Comparison of ENCODE assay signal across 34 cellular contexts in the genomic region with DNA sequence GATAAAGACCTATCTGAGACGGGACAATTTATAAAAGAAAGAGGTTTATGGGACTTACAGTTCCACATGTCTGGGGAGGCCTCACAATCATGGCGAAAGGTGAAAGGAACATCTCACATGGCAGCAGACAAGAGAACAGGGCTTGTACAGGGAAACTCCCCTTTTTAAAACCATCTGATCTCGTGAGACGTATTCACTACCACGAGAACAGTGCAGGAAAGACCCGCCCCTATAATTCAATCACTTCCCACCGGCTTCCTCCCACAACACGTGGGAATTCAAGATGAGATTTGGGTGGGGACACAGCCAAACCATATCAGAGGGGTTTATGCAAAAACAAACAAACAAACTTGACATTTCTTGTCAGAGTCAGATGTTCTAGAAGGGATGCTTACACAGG.
"Had no signal": no experiment of that assay in that cellular context is flagged by ENCODE, and none has a peak within 500 bp of the region (broad histone marks: within the 10 kb centered on the region; RNA-seq: fewer than 3 reads in every experiment).

No MANE protein-coding gene starts in this region.

- H3K36me3 Mint-ChIP-seq: activated CD8-positive, alpha-beta memory T cell treated with anti-CD3 and anti-CD28 coated beads, Interleukin-2, amount 10 ng/mL, durations not matched to agents 7 days and 5 days; activated naive CD4-positive, alpha-beta T cell treated with anti-CD3 and anti-CD28 coated beads, Interleukin-2, amount 10 ng/mL, durations not matched to agents 7 days and 5 days; activated naive CD4-positive, alpha-beta T cell treated with anti-CD3 and anti-CD28 coated beads, Interleukin-2, amount 50 U/mL, for 24 hours; activated naive CD8-positive, alpha-beta T cell; activated naive CD8-positive, alpha-beta T cell treated with anti-CD3 and anti-CD28 coated beads, Interleukin-2, amount 10 ng/mL, durations not matched to agents 7 days and 5 days had no signal

- H3K4me1 Mint-ChIP-seq: activated CD4-positive, alpha-beta memory T cell treated with anti-CD3 and anti-CD28 coated beads, Interleukin-2, amount 10 ng/mL, durations not matched to agents 7 days and 5 days; activated CD4-positive, alpha-beta T cell treated with anti-CD3 and anti-CD28 coated beads for 36 hours; activated CD4-positive, alpha-beta T cell treated with anti-CD3 and anti-CD28 coated beads, Interleukin-2, amount 10 ng/mL, durations not matched to agents 7 days and 5 days; activated CD8-positive, alpha-beta memory T cell treated with anti-CD3 and anti-CD28 coated beads, Interleukin-2, amount 10 ng/mL, durations not matched to agents 7 days and 5 days; activated naive CD4-positive, alpha-beta T cell treated with anti-CD3 and anti-CD28 coated beads, Interleukin-2, amount 10 ng/mL, durations not matched to agents 7 days and 5 days; activated naive CD4-positive, alpha-beta T cell treated with anti-CD3 and anti-CD28 coated beads, Interleukin-2, amount 50 U/mL, for 24 hours; activated naive CD8-positive, alpha-beta T cell treated with anti-CD3 and anti-CD28 coated beads, Interleukin-2, amount 10 ng/mL, durations not matched to agents 7 days and 5 days; activated naive CD8-positive, alpha-beta T cell treated with anti-CD3 and anti-CD28 coated beads, Interleukin-2, amount 50 U/mL, for 24 hours; central memory CD8-positive, alpha-beta T cell had no signal

- DNase-seq: activated CD4-positive, alpha-beta memory T cell treated with anti-CD3 and anti-CD28 coated beads, Interleukin-2, amount 10 ng/mL, durations not matched to agents 7 days and 5 days; activated CD4-positive, alpha-beta T cell treated with anti-CD3 and anti-CD28 coated beads for 1 hour; activated CD4-positive, alpha-beta T cell treated with anti-CD3 and anti-CD28 coated beads for 36 hours; activated CD4-positive, alpha-beta T cell treated with anti-CD3 and anti-CD28 coated beads for 48 hours; activated CD4-positive, alpha-beta T cell treated with anti-CD3 and anti-CD28 coated beads, Interleukin-2, amount 10 ng/mL, durations not matched to agents 7 days and 5 days; activated CD4-positive, alpha-beta T cell treated with anti-CD3 and anti-CD28 coated beads, Interleukin-2, amount 50 U/mL, for 48 hours; activated CD4-positive, CD25-positive, alpha-beta regulatory T cell; activated CD8-positive, alpha-beta memory T cell treated with anti-CD3 and anti-CD28 coated beads for 24 hours; activated CD8-positive, alpha-beta memory T cell treated with anti-CD3 and anti-CD28 coated beads, Interleukin-2, amount 10 ng/mL, durations not matched to agents 7 days and 5 days; activated CD8-positive, alpha-beta memory T cell treated with anti-CD3 and anti-CD28 coated beads, Interleukin-2, amount 50 U/mL, for 48 hours; activated CD8-positive, alpha-beta T cell treated with anti-CD3 and anti-CD28 coated beads, Interleukin-2, amount 10 ng/mL, durations not matched to agents 7 days and 5 days; activated effector memory CD4-positive, alpha-beta T cell treated with Interleukin-2 at 50 U/mL for 16 hours; activated gamma-delta T cell; activated naive CD4-positive, alpha-beta T cell treated with anti-CD3 and anti-CD28 coated beads, Interleukin-2, amount 10 ng/mL, durations not matched to agents 7 days and 5 days; activated naive CD4-positive, alpha-beta T cell treated with Interleukin-2 at 50 U/mL for 16 hours; activated naive CD8-positive, alpha-beta T cell treated with anti-CD3 and anti-CD28 coated beads, Interleukin-2, amount 10 ng/mL, durations not matched to agents 7 days and 5 days; activated naive CD8-positive, alpha-beta T cell treated with anti-CD3 and anti-CD28 coated beads, Interleukin-2, amount 50 U/mL, for 24 hours; activated T-cell treated with anti-CD3 and anti-CD28 coated beads, Interleukin-2, amount 50 U/mL, for 24 hours; activated T-cell treated with anti-CD3 and anti-CD28 coated beads, Interleukin-2, amount 50 U/mL, for 48 hours; amygdala; anterior cingulate cortex; caudate nucleus; cerebellar nuclear complex; T-helper 1 cell; T-helper 2 cell; T-helper 9 cell had no signal

- H3K4me3 Mint-ChIP-seq: activated CD4-positive, alpha-beta memory T cell treated with anti-CD3 and anti-CD28 coated beads, Interleukin-2, amount 10 ng/mL, durations not matched to agents 7 days and 5 days; activated CD4-positive, alpha-beta T cell treated with anti-CD3 and anti-CD28 coated beads for 36 hours; activated CD4-positive, alpha-beta T cell treated with anti-CD3 and anti-CD28 coated beads, Interleukin-2, amount 10 ng/mL, durations not matched to agents 7 days and 5 days; activated CD8-positive, alpha-beta memory T cell treated with anti-CD3 and anti-CD28 coated beads, Interleukin-2, amount 10 ng/mL, durations not matched to agents 7 days and 5 days; activated CD8-positive, alpha-beta T cell treated with anti-CD3 and anti-CD28 coated beads, Interleukin-2, amount 10 ng/mL, durations not matched to agents 7 days and 5 days; activated naive CD4-positive, alpha-beta T cell treated with anti-CD3 and anti-CD28 coated beads, Interleukin-2, amount 10 ng/mL, durations not matched to agents 7 days and 5 days; activated naive CD4-positive, alpha-beta T cell treated with anti-CD3 and anti-CD28 coated beads, Interleukin-2, amount 50 U/mL, for 24 hours; activated naive CD8-positive, alpha-beta T cell; activated naive CD8-positive, alpha-beta T cell treated with anti-CD3 and anti-CD28 coated beads, Interleukin-2, amount 10 ng/mL, durations not matched to agents 7 days and 5 days; activated naive CD8-positive, alpha-beta T cell treated with anti-CD3 and anti-CD28 coated beads, Interleukin-2, amount 50 U/mL, for 24 hours; activated T-cell treated with anti-CD3 and anti-CD28 coated beads, Interleukin-2, amount 50 U/mL, for 24 hours; brain; central memory CD8-positive, alpha-beta T cell; T-helper 1 cell treated with Interleukin-12 subunit alpha and Interleukin-12 subunit beta and Interleukin-4 antibody, amounts not matched to agents 30 μg/mL and 1 μg/mL, for 36 hours; T-helper 2 cell treated with Interferon-gamma antibody and Interleukin-4, amounts not matched to agents 5 μg/mL and 100 μg/mL, for 36 hours had no signal

- ATAC-seq: activated CD4-positive, alpha-beta T cell treated with anti-CD3 and anti-CD28 coated beads for 36 hours; activated CD4-positive, CD25-positive, alpha-beta regulatory T cell treated with anti-CD3 and anti-CD28 coated beads, Interleukin-2, amount 50 U/mL, for 24 hours; activated CD8-positive, alpha-beta memory T cell treated with anti-CD3 and anti-CD28 coated beads, Interleukin-2, amount 10 ng/mL, durations not matched to agents 7 days and 5 days; activated CD8-positive, alpha-beta T cell treated with anti-CD3 and anti-CD28 coated beads, Interleukin-2, amount 10 ng/mL, durations not matched to agents 7 days and 5 days; activated naive CD8-positive, alpha-beta T cell treated with anti-CD3 and anti-CD28 coated beads, Interleukin-2, amount 50 U/mL, for 24 hours had no signal

- H3K27me3 Mint-ChIP-seq: activated CD4-positive, alpha-beta memory T cell treated with anti-CD3 and anti-CD28 coated beads, Interleukin-2, amount 10 ng/mL, durations not matched to agents 7 days and 5 days; activated CD4-positive, alpha-beta T cell treated with anti-CD3 and anti-CD28 coated beads, Interleukin-2, amount 10 ng/mL, durations not matched to agents 7 days and 5 days; activated CD8-positive, alpha-beta memory T cell treated with anti-CD3 and anti-CD28 coated beads, Interleukin-2, amount 10 ng/mL, durations not matched to agents 7 days and 5 days; activated naive CD4-positive, alpha-beta T cell treated with anti-CD3 and anti-CD28 coated beads, Interleukin-2, amount 10 ng/mL, durations not matched to agents 7 days and 5 days; activated naive CD4-positive, alpha-beta T cell treated with anti-CD3 and anti-CD28 coated beads, Interleukin-2, amount 50 U/mL, for 24 hours; activated T-cell treated with anti-CD3 and anti-CD28 coated beads, Interleukin-2, amount 50 U/mL, for 24 hours; brain; central memory CD8-positive, alpha-beta T cell had no signal

- H3K9me3 Mint-ChIP-seq: activated CD4-positive, alpha-beta T cell treated with anti-CD3 and anti-CD28 coated beads, Interleukin-2, amount 10 ng/mL, durations not matched to agents 7 days and 5 days; activated naive CD4-positive, alpha-beta T cell treated with anti-CD3 and anti-CD28 coated beads, Interleukin-2, amount 50 U/mL, for 24 hours; activated naive CD8-positive, alpha-beta T cell treated with anti-CD3 and anti-CD28 coated beads, Interleukin-2, amount 10 ng/mL, durations not matched to agents 7 days and 5 days; activated T-cell treated with anti-CD3 and anti-CD28 coated beads, Interleukin-2, amount 50 U/mL, for 24 hours; activated T-helper 2 cell treated with anti-CD3 and anti-CD28 coated beads, Interferon-gamma antibody, Interleukin-2, Interleukin-4, amounts not matched to agents 10 μg/mL and 5 μg/mL and 100 μg/mL, durations not matched to agents 14 hours and 24 hours and 36 hours; central memory CD8-positive, alpha-beta T cell; T-helper 1 cell treated with Interleukin-12 subunit alpha and Interleukin-12 subunit beta and Interleukin-4 antibody, amounts not matched to agents 30 μg/mL and 1 μg/mL, for 36 hours; T-helper 2 cell treated with Interferon-gamma antibody and Interleukin-4, amounts not matched to agents 5 μg/mL and 100 μg/mL, for 36 hours had no signal

- H3K27ac Mint-ChIP-seq: activated CD4-positive, alpha-beta memory T cell treated with anti-CD3 and anti-CD28 coated beads, Interleukin-2, amount 10 ng/mL, durations not matched to agents 7 days and 5 days; activated CD4-positive, alpha-beta T cell treated with anti-CD3 and anti-CD28 coated beads for 36 hours; activated CD4-positive, alpha-beta T cell treated with anti-CD3 and anti-CD28 coated beads, Interleukin-2, amount 10 ng/mL, durations not matched to agents 7 days and 5 days; activated CD8-positive, alpha-beta memory T cell treated with anti-CD3 and anti-CD28 coated beads, Interleukin-2, amount 10 ng/mL, durations not matched to agents 7 days and 5 days; activated CD8-positive, alpha-beta T cell treated with anti-CD3 and anti-CD28 coated beads, Interleukin-2, amount 10 ng/mL, durations not matched to agents 7 days and 5 days; activated naive CD4-positive, alpha-beta T cell treated with anti-CD3 and anti-CD28 coated beads, Interleukin-2, amount 10 ng/mL, durations not matched to agents 7 days and 5 days; activated naive CD4-positive, alpha-beta T cell treated with anti-CD3 and anti-CD28 coated beads, Interleukin-2, amount 50 U/mL, for 24 hours; activated naive CD8-positive, alpha-beta T cell; activated naive CD8-positive, alpha-beta T cell treated with anti-CD3 and anti-CD28 coated beads, Interleukin-2, amount 10 ng/mL, durations not matched to agents 7 days and 5 days; activated naive CD8-positive, alpha-beta T cell treated with anti-CD3 and anti-CD28 coated beads, Interleukin-2, amount 50 U/mL, for 24 hours; activated T-cell treated with anti-CD3 and anti-CD28 coated beads, Interleukin-2, amount 50 U/mL, for 24 hours; activated T-helper 2 cell treated with anti-CD3 and anti-CD28 coated beads, Interferon-gamma antibody, Interleukin-2, Interleukin-4, amounts not matched to agents 10 μg/mL and 5 μg/mL and 100 μg/mL, durations not matched to agents 14 hours and 24 hours and 36 hours; T-helper 1 cell treated with Interleukin-12 subunit alpha and Interleukin-12 subunit beta and Interleukin-4 antibody, amounts not matched to agents 30 μg/mL and 1 μg/mL, for 36 hours; T-helper 2 cell treated with Interferon-gamma antibody and Interleukin-4, amounts not matched to agents 5 μg/mL and 100 μg/mL, for 36 hours had no signal
